20 cellular contexts compared by ENCODE assay signal in genomic region chr16:30180741-30181140, GRCh38. TPM values are rescaled to one million over a fixed set of nuclear protein-coding genes. Genes with fewer than 3 reads are reported as not detected.
DNase-seq lines count a peak whose midpoint lies in the region; ATAC-seq and TF ChIP-seq lines count a peak whose summit lies in the region.
"Had no signal": no experiment of that assay in that cellular context is flagged by ENCODE, and none has a peak within 500 bp of the region (broad histone marks: within the 10 kb centered on the region; RNA-seq: fewer than 3 reads in every experiment).

No MANE protein-coding gene starts in this region.

- no peak overlapping the region for H2BK5ac ChIP-seq in neuronal stem cell (ENCODE audit: low read length)

- no peak for TF ChIP-seq CTCF in nephron progenitor cell (IDR thresholded peaks at IDR 0.05)

- DNase-seq in CD4-positive, CD25-positive, alpha-beta regulatory T cell, result no peak
- DNase-seq in CD4-positive, alpha-beta memory T cell, result no peak
- no peak for DNase-seq in neuronal stem cell (ENCODE audit: low spot score)
- no peak for DNase-seq in nephron progenitor cell
- DNase-seq: ACHN, DMS153, GDM1, H9, NCI-H1092, NCI-H1436 treated with DMSO at 0.1 percent for 48 hours, NCI-H2029, NCI-H2171, NCI-H526, PC-3, RPMI8226, SIG-M5 had no signal

- intact Hi-C loops in CD4-positive, alpha-beta memory T cell (cut with micrococcal nuclease), result no loop called here

- no peaks in the 10 kb centered on the region for H3K9me3 Mint-ChIP-seq in CD4-positive, CD25-positive, alpha-beta regulatory T cell
- H3K9me3 Mint-ChIP-seq in CD4-positive, alpha-beta memory T cell, result no peaks in the 10 kb centered on the region
- H3K9me3 Mint-ChIP-seq in activated T-helper 17 cell treated with anti-CD3 and anti-CD28 coated beads, Interleukin-2, amount 50 U/mL, for 72 hours, result no peaks in the 10 kb centered on the region
- H3K9me3 Mint-ChIP-seq in nephron progenitor cell, result no peaks in the 10 kb centered on the region
- H3K9me3 Mint-ChIP-seq: H9 had no signal

- H3K4me1 ChIP-seq in CD4-positive, CD25-positive, alpha-beta regulatory T cell (ENCODE audit: control insufficient read depth, insufficient read depth, low read length, poor library complexity, severe bottlenecking), result peaks cover 24% of the 10 kb centered on the region
- peaks cover 15% of the 10 kb centered on the region for H3K4me1 ChIP-seq in CD4-positive, alpha-beta memory T cell (ENCODE audit: insufficient read depth, low read length)
- peaks cover 4 to 10% of the 10 kb centered on the region in 2 donors for H3K4me1 ChIP-seq in neuronal stem cell (ENCODE audit: control insufficient read depth in 2 of 2, insufficient read depth in 1 of 2, low read depth in 1 of 2, low read length in 2 of 2)

- CTCF ChIA-PET in CD4-positive, alpha-beta memory T cell (lab: Charles Lee; ENCODE audit: partially characterized antibody), result interaction anchor here (0.9 to 2.3 kb wide), 2 partner anchors 38 to 88 kb away, joined by 3 to 9 read pairs; no protein-coding TSS in a partner anchor

- no peak overlapping the region for H3K27ac ChIP-seq in CD4-positive, CD25-positive, alpha-beta regulatory T cell (ENCODE audit: insufficient read depth, low read length, poor library complexity, severe bottlenecking)
- H3K27ac ChIP-seq in CD4-positive, alpha-beta memory T cell (ENCODE audit: low read depth, low read length), result no peak overlapping the region
- H3K27ac ChIP-seq in neuronal stem cell (replicated peaks; ENCODE audit: low read length), result no peak overlapping the region
- H3K27ac ChIP-seq: C4-2B had no signal

- POLR2A ChIA-PET in CD4-positive, alpha-beta memory T cell (lab: Charles Lee; ENCODE audit: partially characterized antibody), result interaction anchor here (1.1 kb wide), 1 partner anchor 57 kb away, joined by 4 read pairs; no protein-coding TSS in a partner anchor

- no peak overlapping the region for H3K4me3 ChIP-seq in CD4-positive, CD25-positive, alpha-beta regulatory T cell (ENCODE audit: low read depth, low read length)
- H3K4me3 ChIP-seq in CD4-positive, alpha-beta memory T cell (ENCODE audit: low read length in 2 of 2), result no peak overlapping the region
- no peak overlapping the region for H3K4me3 ChIP-seq in neuronal stem cell (ENCODE audit: low read length in 2 of 2)

- peaks cover 11% of the 10 kb centered on the region for H3K36me3 Mint-ChIP-seq in CD4-positive, CD25-positive, alpha-beta regulatory T cell
- peaks cover 15 to 16% of the 10 kb centered on the region in 2 donors for H3K36me3 Mint-ChIP-seq in CD4-positive, alpha-beta memory T cell
- peaks cover 34% of the 10 kb centered on the region for H3K36me3 Mint-ChIP-seq in activated T-helper 17 cell treated with anti-CD3 and anti-CD28 coated beads, Interleukin-2, amount 50 U/mL, for 72 hours (ENCODE audit: low read depth)
- no peaks in the 10 kb centered on the region for H3K36me3 Mint-ChIP-seq in nephron progenitor cell (ENCODE audit: low read depth)

- no peak overlapping the region for H4K91ac ChIP-seq in neuronal stem cell (ENCODE audit: low read depth, low read length, poor library complexity)

- H2BK15ac ChIP-seq in neuronal stem cell (ENCODE audit: low read length), result no peak overlapping the region

- H2BK12ac ChIP-seq in neuronal stem cell (ENCODE audit: low read length), result no peak overlapping the region

- H3K18ac ChIP-seq in neuronal stem cell (ENCODE audit: low read length), result peak overlapping the region; percentile 35

- peaks cover 7% of the 10 kb centered on the region for H3K27me3 Mint-ChIP-seq in CD4-positive, CD25-positive, alpha-beta regulatory T cell
- H3K27me3 Mint-ChIP-seq in CD4-positive, alpha-beta memory T cell, result no peaks in the 10 kb centered on the region
- H3K27me3 Mint-ChIP-seq in activated T-helper 17 cell treated with anti-CD3 and anti-CD28 coated beads, Interleukin-2, amount 50 U/mL, for 72 hours, result no peaks in the 10 kb centered on the region
- H3K27me3 Mint-ChIP-seq in nephron progenitor cell (ENCODE audit: low read depth, poor library complexity), result peaks cover 29% of the 10 kb centered on the region

- no peak for ATAC-seq in CD4-positive, CD25-positive, alpha-beta regulatory T cell (ENCODE audit: low read depth in 2 of 2)
- no peak for ATAC-seq in activated T-helper 17 cell treated with anti-CD3 and anti-CD28 coated beads, Interleukin-2, amount 50 U/mL, for 72 hours (replicated peaks)
- no peak for ATAC-seq in GM18519 (IDR thresholded peaks at IDR 0.05; ENCODE audit: low FRiP score, unreplicated experiment)
- no peak for ATAC-seq in GM21360 (IDR thresholded peaks at IDR 0.05; ENCODE audit: unreplicated experiment)
- ATAC-seq: PC-3 had no signal

- no peak overlapping the region for H2AK5ac ChIP-seq in neuronal stem cell (ENCODE audit: low read depth, low read length)

- H3K9ac ChIP-seq in neuronal stem cell (ENCODE audit: low read depth, low read length, poor library complexity), result no peak overlapping the region

- H3K9me3 ChIP-seq in CD4-positive, CD25-positive, alpha-beta regulatory T cell (ENCODE audit: control insufficient read depth in 2 of 2, low read length in 2 of 2), result no peaks in the 10 kb centered on the region
- no peaks in the 10 kb centered on the region for H3K9me3 ChIP-seq in CD4-positive, alpha-beta memory T cell (ENCODE audit: control insufficient read depth in 1 of 2, low read length in 2 of 2)
- no peaks in the 10 kb centered on the region for H3K9me3 ChIP-seq in neuronal stem cell (replicated peaks in 1 of 2; ENCODE audit: control insufficient read depth in 2 of 2, insufficient read depth in 1 of 2, low read depth in 1 of 2, low read length in 2 of 2)

- H3K27me3 ChIP-seq in CD4-positive, CD25-positive, alpha-beta regulatory T cell (ENCODE audit: control insufficient read depth, insufficient read depth, low read length), result no peaks in the 10 kb centered on the region
- H3K27me3 ChIP-seq in CD4-positive, alpha-beta memory T cell (ENCODE audit: insufficient read depth, low read length), result no peaks in the 10 kb centered on the region
- peaks cover 0 to 23% (median 5%) of the 10 kb centered on the region in 3 experiments for H3K27me3 ChIP-seq in neuronal stem cell (ENCODE audit: control insufficient read depth in 3 of 3, insufficient read depth in 3 of 3, low read depth in 1 of 3, low read length in 3 of 3)

- no peak overlapping the region for H3K4ac ChIP-seq in neuronal stem cell (ENCODE audit: low read length)

- no peak overlapping the region for H3K14ac ChIP-seq in neuronal stem cell (ENCODE audit: low read length)

- H3K36me3 ChIP-seq in CD4-positive, CD25-positive, alpha-beta regulatory T cell (ENCODE audit: control insufficient read depth, insufficient read depth, low read length), result peaks cover 6% of the 10 kb centered on the region
- peaks cover 11% of the 10 kb centered on the region for H3K36me3 ChIP-seq in CD4-positive, alpha-beta memory T cell (ENCODE audit: insufficient read depth, low read length)
- no peaks in the 10 kb centered on the region for H3K36me3 ChIP-seq in neuronal stem cell (replicated peaks in 1 of 2; ENCODE audit: control insufficient read depth in 2 of 2, insufficient read depth in 2 of 2, low read length in 2 of 2)

- no peak overlapping the region for H3K23ac ChIP-seq in neuronal stem cell (ENCODE audit: low read depth, low read length, poor library complexity)

- peak overlapping the region; percentile 89 for H4K8ac ChIP-seq in neuronal stem cell (ENCODE audit: low read depth, low read length)

- H3K79me1 ChIP-seq in neuronal stem cell (ENCODE audit: low read depth, low read length), result no peaks in the 10 kb centered on the region

- no CpG with 5 or more reads among the region's 3 CpGs for WGBS in neuronal stem cell (ENCODE audit: extremely low coverage in 2 of 2, insufficient read length in 2 of 2, insufficient replicate concordance in 1 of 2), 2 donors

- peaks cover 3 to 17% (median 10%) of the 10 kb centered on the region in 4 donors for H3K4me1 Mint-ChIP-seq in CD4-positive, CD25-positive, alpha-beta regulatory T cell
- H3K4me1 Mint-ChIP-seq in CD4-positive, alpha-beta memory T cell, result peaks cover 5 to 35% (median 15%) of the 10 kb centered on the region in 4 donors
- peaks cover 5% of the 10 kb centered on the region for H3K4me1 Mint-ChIP-seq in activated T-helper 17 cell treated with anti-CD3 and anti-CD28 coated beads, Interleukin-2, amount 50 U/mL, for 72 hours
- peaks cover 9% of the 10 kb centered on the region for H3K4me1 Mint-ChIP-seq in nephron progenitor cell

- H2AFZ ChIP-seq in neuronal stem cell (ENCODE audit: low read length), result no peak overlapping the region

- no peak overlapping the region for H2BK120ac ChIP-seq in neuronal stem cell (ENCODE audit: low read depth, low read length)

- H3K4me3 Mint-ChIP-seq in CD4-positive, CD25-positive, alpha-beta regulatory T cell, result peak overlapping the region in 3 of 4 donors; percentile 23 to 78 (median 28)
- H3K4me3 Mint-ChIP-seq in CD4-positive, alpha-beta memory T cell, result peak overlapping the region in 2 of 8 donors; percentile 52 to 61
- H3K4me3 Mint-ChIP-seq in activated T-helper 17 cell treated with anti-CD3 and anti-CD28 coated beads, Interleukin-2, amount 50 U/mL, for 72 hours, result no peak overlapping the region
- no peak overlapping the region for H3K4me3 Mint-ChIP-seq in nephron progenitor cell
- H3K4me3 Mint-ChIP-seq: H9 had no signal

- peak overlapping the region; percentile 48 to 86 (median 79) for H3K27ac Mint-ChIP-seq in CD4-positive, CD25-positive, alpha-beta regulatory T cell
- peak overlapping the region in 5 of 7 donors; percentile 55 to 79 (median 74) for H3K27ac Mint-ChIP-seq in CD4-positive, alpha-beta memory T cell
- peak overlapping the region; percentile 11 for H3K27ac Mint-ChIP-seq in activated T-helper 17 cell treated with anti-CD3 and anti-CD28 coated beads, Interleukin-2, amount 50 U/mL, for 72 hours
- H3K27ac Mint-ChIP-seq in nephron progenitor cell, result no peak overlapping the region

- H3K4me2 ChIP-seq in neuronal stem cell (ENCODE audit: insufficient read depth, low read length, poor library complexity, severe bottlenecking), result no peak overlapping the region

RNA-seq across cellular contexts. Expression of gene CORO1A, which starts 2.7 kb away (rescaled TPM):
- 850 TPM for total RNA-seq in CD4-positive, CD25-positive, alpha-beta regulatory T cell
- 1,000 to 10,000 TPM; 1,269 to 1,770 (median 1,540) TPM for polyA plus RNA-seq in CD4-positive, CD25-positive, alpha-beta regulatory T cell
- 100 to 1,000 TPM; 745 to 769 TPM for total RNA-seq in CD4-positive, alpha-beta memory T cell
- polyA plus RNA-seq in CD4-positive, alpha-beta memory T cell, result 1,000 to 10,000 TPM; 1,217 to 1,230 TPM
- total RNA-seq in activated T-helper 17 cell treated with anti-CD3 and anti-CD28 coated beads, Interleukin-2, amount 50 U/mL, for 72 hours, result 1,000 to 10,000 TPM in 1 of 2 donors, 100 to 1,000 TPM in 1; 649 to 1,196 TPM
- 7.0 TPM for polyA plus RNA-seq in neuronal stem cell (2013, experiment 1 of 2)
- 6.8 TPM for polyA plus RNA-seq in neuronal stem cell (2013, experiment 2 of 2)

RNA-seq across cellular contexts. Expression of gene BOLA2B, which starts 12.7 kb away (rescaled TPM):
- 58.2 TPM for total RNA-seq in CD4-positive, CD25-positive, alpha-beta regulatory T cell
- 100 to 1,000 TPM; 163 to 225 (median 191) TPM for polyA plus RNA-seq in CD4-positive, CD25-positive, alpha-beta regulatory T cell
- total RNA-seq in CD4-positive, alpha-beta memory T cell, result 10 to 100 TPM; 62.1 to 79.0 TPM
- polyA plus RNA-seq in CD4-positive, alpha-beta memory T cell, result 100 to 1,000 TPM; 144 to 169 TPM
- 100 to 1,000 TPM; 100 to 267 TPM for total RNA-seq in activated T-helper 17 cell treated with anti-CD3 and anti-CD28 coated beads, Interleukin-2, amount 50 U/mL, for 72 hours
- 174 TPM for polyA plus RNA-seq in neuronal stem cell (2013, experiment 1 of 2)
- 179 TPM for polyA plus RNA-seq in neuronal stem cell (2013, experiment 2 of 2)

RNA-seq across cellular contexts. Expression of gene SLX1A, which starts 12.9 kb away (rescaled TPM):
- total RNA-seq in CD4-positive, CD25-positive, alpha-beta regulatory T cell, result 50.3 TPM
- polyA plus RNA-seq in CD4-positive, CD25-positive, alpha-beta regulatory T cell, result 100 to 1,000 TPM in 3 of 4 donors, 10 to 100 TPM in 1; 56.8 to 136 (median 102) TPM
- total RNA-seq in CD4-positive, alpha-beta memory T cell, result 10 to 100 TPM; 57.5 to 65.6 TPM
- 10 to 100 TPM; 44.5 to 60.7 TPM for polyA plus RNA-seq in CD4-positive, alpha-beta memory T cell
- 10 to 100 TPM; 34.1 to 69.0 TPM for total RNA-seq in activated T-helper 17 cell treated with anti-CD3 and anti-CD28 coated beads, Interleukin-2, amount 50 U/mL, for 72 hours
- 9.3 TPM for polyA plus RNA-seq in neuronal stem cell (2013, experiment 1 of 2)
- polyA plus RNA-seq in neuronal stem cell (2013, experiment 2 of 2), result 11.5 TPM

RNA-seq across cellular contexts. Expression of gene SULT1A3, which starts 18.3 kb away (rescaled TPM):
- 19.3 TPM for total RNA-seq in CD4-positive, CD25-positive, alpha-beta regulatory T cell
- 1 to 10 TPM in 1 of 4 donors, under 1 TPM in 2, not detected in 1; 0.71 to 1.5 (median 0.91) TPM for polyA plus RNA-seq in CD4-positive, CD25-positive, alpha-beta regulatory T cell
- 10 to 100 TPM; 42.5 to 46.2 TPM for total RNA-seq in CD4-positive, alpha-beta memory T cell
- polyA plus RNA-seq in CD4-positive, alpha-beta memory T cell, result 1 to 10 TPM; 1.2 to 3.9 TPM
- 10 to 100 TPM; 30.9 to 39.5 TPM for total RNA-seq in activated T-helper 17 cell treated with anti-CD3 and anti-CD28 coated beads, Interleukin-2, amount 50 U/mL, for 72 hours
- polyA plus RNA-seq in neuronal stem cell (2013, experiment 1 of 2), result 7.7 TPM
- polyA plus RNA-seq in neuronal stem cell (2013, experiment 2 of 2), result 7.4 TPM

RNA-seq across cellular contexts. Expression of gene MAPK3, which starts 57.7 kb away (rescaled TPM):
- total RNA-seq in CD4-positive, CD25-positive, alpha-beta regulatory T cell, result 71.4 TPM
- 10 to 100 TPM in 1 of 4 donors, 1 to 10 TPM in 3; 7.3 to 12.6 (median 9.1) TPM for polyA plus RNA-seq in CD4-positive, CD25-positive, alpha-beta regulatory T cell
- total RNA-seq in CD4-positive, alpha-beta memory T cell, result 10 to 100 TPM; 87.4 to 90.4 TPM
- polyA plus RNA-seq in CD4-positive, alpha-beta memory T cell, result 10 to 100 TPM in 1 of 2 donors, 1 to 10 TPM in 1; 9.9 to 10.6 TPM
- total RNA-seq in activated T-helper 17 cell treated with anti-CD3 and anti-CD28 coated beads, Interleukin-2, amount 50 U/mL, for 72 hours, result 100 to 1,000 TPM in 1 of 2 donors, 10 to 100 TPM in 1; 73.1 to 141 TPM
- polyA plus RNA-seq in neuronal stem cell (2013, experiment 1 of 2), result 80.2 TPM
- polyA plus RNA-seq in neuronal stem cell (2013, experiment 2 of 2), result 78.2 TPM

Comparison
In these comparisons a context has a peak if more than half of its experiments do, and no peak if none do; other contexts are left out.
1. H3K4me3 Mint-ChIP-seq: peak in CD4-positive, CD25-positive, alpha-beta regulatory T cell (3 of 4); none in activated T-helper 17 cell treated with anti-CD3 and anti-CD28 coated beads, Interleukin-2, amount 50 U/mL, for 72 hours (single experiment) and nephron progenitor cell (single experiment).